Comparison of ENCODE assay signal across 9 cellular contexts in the genomic region with DNA sequence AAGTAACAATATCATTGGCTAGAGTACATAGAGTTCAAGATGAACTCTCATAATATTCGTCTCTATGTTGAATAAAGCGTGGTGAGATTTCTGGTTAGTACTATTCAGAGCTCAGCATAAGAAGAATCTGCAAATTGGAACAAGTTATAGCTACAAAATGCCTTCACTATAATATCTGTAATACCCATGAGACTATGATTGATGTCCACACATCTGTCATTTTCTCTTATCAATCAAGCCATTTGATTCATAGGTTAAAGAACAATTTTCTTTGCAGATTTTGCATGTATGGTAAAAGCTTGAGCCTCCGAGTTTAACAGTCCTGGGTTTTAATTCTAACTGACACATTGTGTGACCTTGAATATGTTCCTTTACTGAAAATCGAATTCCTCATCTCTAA. TPM values are rescaled to one million over a fixed set of nuclear protein-coding genes. Genes with fewer than 3 reads are reported as not detected.
DNase-seq lines count a peak whose midpoint lies in the region; ATAC-seq, FAIRE-seq and TF ChIP-seq lines count a peak whose summit lies in the region.
"Had no signal": no experiment of that assay in that cellular context is flagged by ENCODE, and none has a peak within 500 bp of the region (broad histone marks: within the 10 kb centered on the region; RNA-seq: fewer than 3 reads in every experiment).

No MANE protein-coding gene starts in this region.

- H3K9me3 Mint-ChIP-seq in activated naive CD4-positive, alpha-beta T cell treated with anti-CD3 and anti-CD28 coated beads, Interleukin-2, amount 10 ng/mL, durations not matched to agents 7 days and 5 days: no peaks in the 10 kb centered on the region
- H3K9me3 Mint-ChIP-seq in activated B cell treated with CpG ODN at 0.5 μM for 24 hours: no peaks in the 10 kb centered on the region

- no peak for TF ChIP-seq EP300 in gastroesophageal sphincter (IDR thresholded peaks at IDR 0.05)

- CTCF ChIA-PET in activated naive CD4-positive, alpha-beta T cell treated with anti-CD3 and anti-CD28 coated beads, Interleukin-2, amount 10 ng/mL, durations not matched to agents 7 days and 5 days (lab: Charles Lee): interaction anchor here (2.5 kb wide), 1 partner anchor 23 kb away, joined by 6 read pairs; a partner anchor contains a TSS
- CTCF ChIA-PET in activated B cell treated with CpG ODN at 0.5 μM for 24 hours (lab: Charles Lee): interaction anchor here (0.8 to 1.0 kb wide), 2 partner anchors 22 to 133 kb away, joined by 4 to 6 read pairs; a partner anchor contains a TSS

- H3K4me1 ChIP-seq in gastroesophageal sphincter: peaks cover 12 to 45% (median 17%) of the 10 kb centered on the region in 3 donors
- H3K4me1 ChIP-seq in thoracic aorta (ENCODE audit: control insufficient read depth in 1 of 2, low read depth in 2 of 2): peaks cover 27 to 28% of the 10 kb centered on the region in 2 donors

- no peaks in the 10 kb centered on the region for H3K9me3 ChIP-seq in gastroesophageal sphincter
- no peaks in the 10 kb centered on the region for H3K9me3 ChIP-seq in thoracic aorta

- TF ChIP-seq CTCF in activated B cell treated with CpG ODN at 0.5 μM for 24 hours (IDR thresholded peaks at IDR 0.05) (no peak), gastroesophageal sphincter (IDR thresholded peaks at IDR 0.05) (no peak), thoracic aorta (IDR thresholded peaks at IDR 0.05) (no peak), D721Med (IDR thresholded peaks at IDR 0.05; ENCODE audit: insufficient read depth, missing control alignments) (no peak)

- H3K4me1 Mint-ChIP-seq in activated naive CD4-positive, alpha-beta T cell treated with anti-CD3 and anti-CD28 coated beads, Interleukin-2, amount 10 ng/mL, durations not matched to agents 7 days and 5 days: peaks cover 54% of the 10 kb centered on the region
- peaks cover 50% of the 10 kb centered on the region for H3K4me1 Mint-ChIP-seq in activated B cell treated with CpG ODN at 0.5 μM for 24 hours

- no peak for FAIRE-seq in D721Med (lab: Jason Lieb, UNC)

- TF ChIP-seq POLR2A in gastroesophageal sphincter (IDR thresholded peaks at IDR 0.05): no peak

- H3K36me3 ChIP-seq in gastroesophageal sphincter (peaks cover 0 to 4% of the 10 kb centered on the region in 2 donors), thoracic aorta (no peaks in the 10 kb centered on the region)

- POLR2A ChIA-PET in activated B cell treated with CpG ODN at 0.5 μM for 24 hours (lab: Charles Lee): interaction anchor here (0.5 to 3.2 kb wide), 2 partner anchors 23 to 29 kb away, joined by 3 to 42 read pairs; a partner anchor contains a TSS

- ATAC-seq in activated B cell treated with CpG ODN at 0.5 μM for 24 hours (ENCODE audit: low read depth): no peak
- no peak for ATAC-seq in gastroesophageal sphincter
- no peak for ATAC-seq in thoracic aorta (ENCODE audit: insufficient number of reproducible peaks, low FRiP score, low read depth)
- ATAC-seq: esophagus mucosa had no signal

- H3K4me3 ChIP-seq in gastroesophageal sphincter: peak overlapping the region; percentile 65 to 70
- peak overlapping the region; percentile 91 for H3K4me3 ChIP-seq in thoracic aorta

- no peaks in the 10 kb centered on the region for H3K27me3 Mint-ChIP-seq in activated naive CD4-positive, alpha-beta T cell treated with anti-CD3 and anti-CD28 coated beads, Interleukin-2, amount 10 ng/mL, durations not matched to agents 7 days and 5 days
- H3K27me3 Mint-ChIP-seq in activated B cell treated with CpG ODN at 0.5 μM for 24 hours: no peaks in the 10 kb centered on the region

- intact Hi-C loops in activated B cell treated with CpG ODN at 0.5 μM for 24 hours (cut with micrococcal nuclease): no loop called here

- no peak for DNase-seq in activated naive CD4-positive, alpha-beta T cell treated with anti-CD3 and anti-CD28 coated beads, Interleukin-2, amount 10 ng/mL, durations not matched to agents 7 days and 5 days
- no peak for DNase-seq in activated naive CD4-positive, alpha-beta T cell (lab: John Stamatoyannopoulos, UW)
- DNase-seq in activated B cell treated with CpG ODN at 0.5 μM for 24 hours: no peak
- DNase-seq in thoracic aorta (ENCODE audit: low spot score): no peak
- no peak for DNase-seq in NCI-H1436 (lab: John Stamatoyannopoulos, UW)
- DNase-seq in mucosa of gallbladder (ENCODE audit: low spot score): no peak
- no peak for DNase-seq in D721Med (ENCODE audit: insufficient read length, low spot score)

- H3K4me3 Mint-ChIP-seq in activated naive CD4-positive, alpha-beta T cell treated with anti-CD3 and anti-CD28 coated beads, Interleukin-2, amount 10 ng/mL, durations not matched to agents 7 days and 5 days: peak overlapping the region; percentile 90
- peak overlapping the region; percentile 95 for H3K4me3 Mint-ChIP-seq in activated B cell treated with CpG ODN at 0.5 μM for 24 hours

- H3K27me3 ChIP-seq in gastroesophageal sphincter: no peaks in the 10 kb centered on the region
- H3K27me3 ChIP-seq in thoracic aorta (replicated peaks; ENCODE audit: insufficient read depth): no peaks in the 10 kb centered on the region

- H3K36me3 Mint-ChIP-seq in activated naive CD4-positive, alpha-beta T cell treated with anti-CD3 and anti-CD28 coated beads, Interleukin-2, amount 10 ng/mL, durations not matched to agents 7 days and 5 days: peaks cover 23% of the 10 kb centered on the region
- peaks cover 15% of the 10 kb centered on the region for H3K36me3 Mint-ChIP-seq in activated B cell treated with CpG ODN at 0.5 μM for 24 hours (ENCODE audit: low read depth)

- no peak overlapping the region for H3K27ac ChIP-seq in gastroesophageal sphincter
- no peak overlapping the region for H3K27ac ChIP-seq in thoracic aorta

- H3K27ac Mint-ChIP-seq in activated naive CD4-positive, alpha-beta T cell treated with anti-CD3 and anti-CD28 coated beads, Interleukin-2, amount 10 ng/mL, durations not matched to agents 7 days and 5 days: peak overlapping the region; percentile 56
- H3K27ac Mint-ChIP-seq in activated B cell treated with CpG ODN at 0.5 μM for 24 hours: peak overlapping the region; percentile 92

- 60 to 66% methylated on average over 4 of the region's 4 CpGs for WGBS in gastroesophageal sphincter (ENCODE audit: low coverage in 1 of 2), 2 donors

RNA-seq across cellular contexts. Expression of a gene that starts 1.4 kb away (rescaled TPM):
- total RNA-seq in activated B cell treated with CpG ODN at 0.5 μM for 24 hours (29.2 and 30.3 TPM in 2 replicates), gastroesophageal sphincter (10 to 100 TPM; 25.4 to 45.0 (median 37.9) TPM), thoracic aorta (10 to 100 TPM; 18.3 to 31.0 TPM), mucosa of gallbladder (27.8 TPM)

RNA-seq across cellular contexts. Expression of a gene that starts 1.6 kb away (rescaled TPM):
- 9.3 and 9.5 TPM in 2 replicates for total RNA-seq in activated B cell treated with CpG ODN at 0.5 μM for 24 hours
- 1 to 10 TPM in 2 of 4 donors, under 1 TPM in 2; 0.47 to 5.3 (median 2.2) TPM for total RNA-seq in gastroesophageal sphincter
- total RNA-seq in thoracic aorta: 1 to 10 TPM in 1 of 2 donors, under 1 TPM in 1; 0.14 to 1.8 TPM
- total RNA-seq in mucosa of gallbladder: 2.6 TPM

RNA-seq across cellular contexts. Expression of a gene that starts 23.0 kb away (rescaled TPM):
- total RNA-seq in activated B cell treated with CpG ODN at 0.5 μM for 24 hours: 119 and 130 TPM in 2 replicates
- total RNA-seq in gastroesophageal sphincter: 10 to 100 TPM; 65.5 to 92.3 (median 73.5) TPM
- 100 to 1,000 TPM in 1 of 2 donors, 10 to 100 TPM in 1; 57.0 to 113 TPM for total RNA-seq in thoracic aorta
- total RNA-seq in mucosa of gallbladder: 80.0 TPM
